In the genomic region with DNA sequence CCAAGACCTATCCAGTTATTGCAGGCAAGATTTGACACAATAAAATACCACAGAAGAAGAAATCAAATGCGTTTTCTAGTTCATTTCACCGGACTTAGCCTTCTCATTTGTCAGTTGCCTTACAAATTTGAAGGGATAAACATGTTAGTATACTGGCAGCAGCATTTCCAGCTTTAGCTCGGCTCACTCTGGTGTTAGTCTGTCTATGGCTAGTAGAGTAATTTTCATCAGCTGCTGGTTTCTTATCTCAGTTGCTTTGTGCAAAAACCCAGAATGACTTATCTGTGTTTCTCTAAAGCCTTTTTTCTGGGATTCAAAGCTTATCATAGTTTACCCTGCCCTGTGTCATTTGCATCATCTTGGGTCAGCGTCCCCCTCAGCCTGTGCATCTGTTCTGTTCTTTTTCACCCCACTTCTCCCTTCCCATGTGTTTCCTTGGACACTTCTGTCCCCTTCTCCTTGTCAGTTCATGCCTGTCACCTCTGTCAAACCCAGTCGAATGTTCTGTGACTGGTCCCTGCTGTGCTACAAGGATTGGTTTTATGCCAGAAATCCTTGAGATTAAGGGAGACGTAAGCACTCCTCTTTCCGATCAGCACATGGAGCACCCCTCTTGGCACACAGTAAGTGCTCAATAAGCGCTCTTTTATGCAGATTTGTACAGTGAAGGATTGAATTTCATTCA, we compare ENCODE assay signal across 1 cellular context. TPM values are rescaled to one million over a fixed set of nuclear protein-coding genes. Genes with fewer than 3 reads are reported as not detected.
"Had no signal": no experiment of that assay in that cellular context is flagged by ENCODE, and none has a peak within 500 bp of the region (broad histone marks: within the 10 kb centered on the region; RNA-seq: fewer than 3 reads in every experiment).

No MANE protein-coding gene starts in this region.

RNA-seq across cellular contexts. Expression of a gene that starts 23.4 kb away (rescaled TPM):
- polyA plus RNA-seq: IgD-negative memory B cell had no signal
